ENCODE assay signal across 1 cellular context in the genomic region with DNA sequence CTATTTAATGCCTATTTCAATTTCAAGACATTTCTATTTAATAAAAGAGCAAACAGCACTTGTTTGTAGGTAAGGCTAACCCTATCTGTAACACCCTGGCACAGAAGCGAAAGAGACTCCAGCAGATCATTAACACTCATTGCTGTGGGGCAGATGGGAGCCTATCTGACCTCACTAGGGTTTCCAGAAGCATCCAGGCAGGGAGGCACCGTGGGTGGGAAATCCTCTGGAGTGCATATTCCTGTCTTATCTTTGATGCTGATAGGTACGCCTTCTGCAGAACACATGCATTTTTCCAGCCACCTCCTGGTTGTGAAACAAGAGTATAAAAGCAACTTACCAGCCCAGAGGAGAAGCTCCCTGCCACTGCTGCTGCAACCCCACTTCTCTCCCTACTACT.
TF ChIP-seq lines count a peak whose summit lies in the region.

No MANE protein-coding gene starts in this region.

TF ChIP-seq in H1, 55 proteins besides CTCF, POLR2A, EP300 and RAD21:
- TF ChIP-seq TBP (IDR thresholded peaks at IDR 0.05; ENCODE audit: low read depth, low read length) (no peak), GTF2F1 (IDR thresholded peaks at IDR 0.05; ENCODE audit: borderline replicate concordance, low read depth, low read length) (no peak), CHD1 (IDR thresholded peaks at IDR 0.05; ENCODE audit: low read depth, low read length) (no peak), ATF2 (IDR thresholded peaks at IDR 0.05; ENCODE audit: low read length) (no peak), RFX5 (IDR thresholded peaks at IDR 0.05; ENCODE audit: borderline replicate concordance, low read depth, low read length) (no peak), KDM4A (IDR thresholded peaks at IDR 0.05; ENCODE audit: low read depth, low read length, severe bottlenecking) (no peak), ZNF274 (IDR thresholded peaks at IDR 0.05; ENCODE audit: borderline replicate concordance, extremely low read depth, low read length) (no peak), TAF1 (IDR thresholded peaks at IDR 0.05; ENCODE audit: low read depth, low read length) (no peak), HDAC2 (IDR thresholded peaks at IDR 0.05; ENCODE audit: borderline replicate concordance in 1 of 2, low read depth in 2 of 2, low read length in 2 of 2) (no peak), RNF2 (IDR thresholded peaks at IDR 0.05; ENCODE audit: borderline replicate concordance, low read depth, low read length, missing control alignments, poor library complexity, severe bottlenecking) (no peak), PHF8 (conservative IDR thresholded peaks at IDR 0.05; ENCODE audit: low read depth, low read length) (no peak), RXRA (IDR thresholded peaks at IDR 0.05; ENCODE audit: insufficient read depth, low read depth, low read length) (no peak), SP1 (IDR thresholded peaks at IDR 0.05; ENCODE audit: low read depth, low read length) (no peak), CEBPB (IDR thresholded peaks at IDR 0.05; ENCODE audit: low read depth, low read length) (no peak)
